ENCODE assay signal across 8 cellular contexts in the genomic region with DNA sequence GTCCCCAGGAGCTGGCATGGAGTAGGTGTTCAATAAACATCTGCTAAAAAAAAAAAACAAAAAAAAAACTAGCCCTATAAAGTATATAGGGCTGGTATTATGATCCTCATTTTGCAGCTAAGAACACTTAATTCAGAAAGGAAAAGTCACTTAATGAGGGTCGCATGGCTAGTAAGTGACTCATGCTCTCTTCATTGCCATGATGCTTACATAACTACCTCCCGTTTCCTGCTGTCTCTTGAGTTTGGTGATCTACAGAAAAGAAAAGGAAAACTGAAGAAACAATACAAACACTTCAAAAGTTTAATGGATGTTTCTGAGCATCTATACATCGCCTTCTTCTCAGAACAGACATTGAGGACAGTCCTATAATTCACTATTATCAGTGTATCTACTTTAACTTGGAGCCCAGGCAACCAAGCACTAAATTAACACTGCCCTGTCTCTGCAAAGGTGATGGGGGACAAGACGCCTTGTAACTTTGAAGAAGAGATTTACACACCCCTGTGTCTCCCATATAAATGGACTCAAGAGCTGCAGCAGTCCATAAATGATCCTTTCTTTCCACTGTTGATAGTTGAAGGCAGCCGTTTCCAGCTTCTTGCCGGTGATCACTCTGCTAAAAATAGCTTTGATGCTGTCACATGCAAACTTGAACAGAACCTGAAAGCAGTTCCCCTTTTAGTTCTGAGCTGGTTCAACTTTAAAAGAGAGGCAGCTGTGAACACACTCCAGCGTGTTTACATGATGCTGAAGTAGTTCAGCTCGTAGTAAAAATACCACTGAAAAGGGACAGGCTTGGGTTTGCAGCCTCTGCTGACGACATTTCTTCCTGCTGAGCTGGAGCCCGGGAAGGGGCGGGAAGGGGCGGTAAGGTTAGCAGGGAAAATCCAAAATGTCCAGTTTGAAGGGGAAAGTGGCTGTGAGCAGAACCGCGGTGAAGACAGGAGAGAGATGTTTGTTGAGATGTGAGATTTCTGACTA.
DNase-seq lines count a peak whose midpoint lies in the region; TF ChIP-seq lines count a peak whose summit lies in the region.

No MANE protein-coding gene starts in this region.

- no peaks in the 10 kb centered on the region for H4K20me1 ChIP-seq in GM23248 (ENCODE audit: insufficient read depth)

- no peaks in the 10 kb centered on the region for H3K9me3 ChIP-seq in GM23248 (ENCODE audit: low read depth)
- no peaks in the 10 kb centered on the region for H3K9me3 ChIP-seq in SJCRH30 (replicated peaks)
- no peaks in the 10 kb centered on the region for H3K9me3 ChIP-seq in duodenal mucosa (ENCODE audit: control insufficient read depth in 1 of 2, low read length in 2 of 2)
- H3K9me3 ChIP-seq in mesenchymal stem cell (ENCODE audit: control insufficient read depth, low read length), result no peaks in the 10 kb centered on the region
- no peaks in the 10 kb centered on the region for H3K9me3 ChIP-seq in thymus (ENCODE audit: control insufficient read depth)

- H4K8ac ChIP-seq in mesenchymal stem cell (ENCODE audit: low read length), result peak overlapping the region; percentile 82

- peaks cover 39% of the 10 kb centered on the region for H3K4me1 ChIP-seq in GM23248 (ENCODE audit: insufficient read depth)
- H3K4me1 ChIP-seq in SJCRH30, result peaks cover 21% of the 10 kb centered on the region
- peaks cover 7 to 17% of the 10 kb centered on the region in 2 donors for H3K4me1 ChIP-seq in duodenal mucosa (ENCODE audit: control insufficient read depth in 1 of 2, insufficient read depth in 2 of 2, low read length in 2 of 2)
- H3K4me1 ChIP-seq in mesenchymal stem cell (ENCODE audit: control insufficient read depth, insufficient read depth, low read depth, low read length), result peaks cover 21% of the 10 kb centered on the region
- peaks cover 21% of the 10 kb centered on the region for H3K4me1 ChIP-seq in thymus (ENCODE audit: control insufficient read depth, insufficient read depth, low read length)

- no peak overlapping the region for H2AK5ac ChIP-seq in mesenchymal stem cell (ENCODE audit: low read length, severe bottlenecking)

- peak overlapping the region; percentile 80 to 85 for H3K18ac ChIP-seq in mesenchymal stem cell (ENCODE audit: low read depth in 1 of 2, low read length in 2 of 2)

- H2BK15ac ChIP-seq in mesenchymal stem cell (ENCODE audit: low read depth, poor library complexity, severe bottlenecking), result no peak overlapping the region

- H3K4me3 ChIP-seq in GM23248 (peak overlapping the region; percentile 63), SJCRH30 (peak overlapping the region; percentile 16), duodenal mucosa (ENCODE audit: low read depth in 1 of 2, low read length in 2 of 2) (no peak overlapping the region), mesenchymal stem cell (ENCODE audit: insufficient read depth in 1 of 2, low read depth in 1 of 2, low read length in 2 of 2) (peak overlapping the region in 1 of 2 experiments; percentile 70), thymus (ENCODE audit: low read length) (peak overlapping the region; percentile 34)

- peak overlapping the region in 1 of 2 experiments; percentile 32 for H3K4ac ChIP-seq in mesenchymal stem cell (ENCODE audit: low read depth in 1 of 2, low read length in 2 of 2)

- TF ChIP-seq CTCF in GM13977 (IDR thresholded peaks at IDR 0.05; ENCODE audit: extremely low read depth, insufficient read depth, missing control alignments), result no peak

- peak overlapping the region in 1 of 2 experiments; percentile 60 for H2BK12ac ChIP-seq in mesenchymal stem cell (ENCODE audit: low read length in 2 of 2)

- H3K9ac ChIP-seq in GM23248 (peak overlapping the region; percentile 79), duodenal mucosa (ENCODE audit: low read depth in 1 of 2, low read length in 2 of 2) (peak overlapping the region; percentile 40 to 42), mesenchymal stem cell (ENCODE audit: low read length) (peak overlapping the region; percentile 94)

- 3 to 4% methylated on average over 14 of the region's 14 CpGs for WGBS in GM23248 (ENCODE audit: low coverage in 1 of 2, low lambda C conversion rate in 2 of 2, missing lambda C conversion rate in 2 of 2), 2 experiments
- WGBS in mesenchymal stem cell, result 1% methylated on average over 13 of the region's 14 CpGs
- 5% methylated on average over 14 of the region's 14 CpGs for WGBS in thymus

- DNase-seq in GM13977 (ENCODE audit: low spot score) (peak; percentile 64), GM23248 (peak; percentile 84), KG1 (lab: John Stamatoyannopoulos, UW) (peak; percentile 39), SJCRH30 (peak; percentile 54 to 65), mesenchymal stem cell (peak; percentile 99), activated gamma-delta T cell (lab: John Stamatoyannopoulos, UW) (no peak)

- H3K36me3 ChIP-seq in GM23248 (ENCODE audit: low read depth) (no peaks in the 10 kb centered on the region), SJCRH30 (no peaks in the 10 kb centered on the region), duodenal mucosa (ENCODE audit: control insufficient read depth in 1 of 2, insufficient read depth in 2 of 2, low read length in 2 of 2) (peaks cover 0 to 4% of the 10 kb centered on the region in 2 donors), mesenchymal stem cell (ENCODE audit: control insufficient read depth in 1 of 2, insufficient read depth in 2 of 2, low read depth in 1 of 2, low read length in 2 of 2) (no peaks in the 10 kb centered on the region), thymus (ENCODE audit: control insufficient read depth, insufficient read depth) (peaks cover 10% of the 10 kb centered on the region)

- no peak overlapping the region for H3K23ac ChIP-seq in mesenchymal stem cell (ENCODE audit: low read length in 2 of 2)

- H3K27me3 ChIP-seq in GM23248 (replicated peaks; ENCODE audit: insufficient read depth) (no peaks in the 10 kb centered on the region), SJCRH30 (no peaks in the 10 kb centered on the region), duodenal mucosa (ENCODE audit: control insufficient read depth in 1 of 2, insufficient read depth in 2 of 2, low read length in 2 of 2) (no peaks in the 10 kb centered on the region), mesenchymal stem cell (ENCODE audit: control insufficient read depth in 1 of 2, insufficient read depth in 1 of 2, low read length in 2 of 2) (no peaks in the 10 kb centered on the region), thymus (ENCODE audit: control insufficient read depth, insufficient read depth) (no peaks in the 10 kb centered on the region)

- H2BK120ac ChIP-seq in mesenchymal stem cell (ENCODE audit: low read depth, low read length), result no peak overlapping the region

- H3K27ac ChIP-seq in GM23248 (peak overlapping the region; percentile 87), SJCRH30 (peak overlapping the region; percentile 73), duodenal mucosa (ENCODE audit: low read depth, low read length) (peak overlapping the region; percentile 78), mesenchymal stem cell (ENCODE audit: low read length, poor library complexity, severe bottlenecking) (peak overlapping the region; percentile 75), thymus (ENCODE audit: low read depth) (peak overlapping the region; percentile 96)

- H2BK5ac ChIP-seq in mesenchymal stem cell (ENCODE audit: low read depth, low read length, poor library complexity, severe bottlenecking), result no peak overlapping the region

- in situ Hi-C loops in GM13977 (cut with MboI; ENCODE audit: low pct_unique_long_range_greater_than_20kb, low sequenced_read_pairs, unreplicated experiment) (no loop called here), GM23248 (cut with MboI) (no loop called here)

- H2AFZ ChIP-seq in GM23248 (peak overlapping the region; percentile 82), mesenchymal stem cell (ENCODE audit: low read depth, low read length) (no peak overlapping the region)

- H3K14ac ChIP-seq in mesenchymal stem cell (ENCODE audit: low read length in 2 of 2), result no peak overlapping the region

- H3K4me2 ChIP-seq in GM23248 (ENCODE audit: unreplicated experiment) (peak overlapping the region; percentile 90), mesenchymal stem cell (ENCODE audit: low read length, poor library complexity, severe bottlenecking) (peak overlapping the region; percentile 67)

- H3K9me2 ChIP-seq in GM23248 (ENCODE audit: insufficient read depth), result no peaks in the 10 kb centered on the region

- peaks cover 35% of the 10 kb centered on the region for H3F3A ChIP-seq in GM23248 (ENCODE audit: insufficient read depth)

- peaks cover 37% of the 10 kb centered on the region for H3K79me1 ChIP-seq in mesenchymal stem cell (replicated peaks; ENCODE audit: low read length, poor library complexity, severe bottlenecking)

- H4K91ac ChIP-seq in mesenchymal stem cell (ENCODE audit: low read length), result no peak overlapping the region

- 0 out of 2 replicates have a peak, but pooled peaks cover 7% of the 10 kb centered on the region for H3K79me2 ChIP-seq in GM23248 (ENCODE audit: insufficient read depth)

Comparison
In these comparisons a context has a peak if more than half of its experiments do, and no peak if none do; other contexts are left out.
1. H3K4me3 ChIP-seq: peak in GM23248 (single experiment), SJCRH30 (single experiment) and thymus (single experiment); none in duodenal mucosa (0 of 2).
2. H3K9ac ChIP-seq: peak in every context shown above with its lines; median percentile 94 in mesenchymal stem cell; 79 in GM23248; 41 in duodenal mucosa.
3. Peak in every context shown above with its lines, with median percentiles within 50 percentile points of each other: H3K27ac ChIP-seq.